In genomic region chr4:183808102-183808466, GRCh38 we compare ENCODE assay signal across 17 cellular contexts.
DNase-seq lines count a peak whose midpoint lies in the region; ATAC-seq and TF ChIP-seq lines count a peak whose summit lies in the region.
"Had no signal": no experiment of that assay in that cellular context is flagged by ENCODE, and none has a peak within 500 bp of the region (broad histone marks: within the 10 kb centered on the region; RNA-seq: fewer than 3 reads in every experiment).

No MANE protein-coding gene starts in this region.

- TF ChIP-seq CTCF in endothelial cell (IDR thresholded peaks at IDR 0.05; ENCODE audit: unreplicated experiment) = no peak

- peak overlapping the region; percentile 76 for H3K27ac Mint-ChIP-seq in endothelial cell (ENCODE audit: unreplicated experiment)
- no peak overlapping the region for H3K27ac Mint-ChIP-seq in stimulated activated memory B cell treated with anti-CD40 and anti-IgM and Interleukin-4, amounts not matched to agents 10 μg/mL and 1 μg/mL and 100 μg/mL, for 72 hours
- H3K27ac Mint-ChIP-seq: activated CD4-positive, alpha-beta T cell treated with anti-CD3 and anti-CD28 coated beads, Interleukin-2, amount 10 ng/mL, durations not matched to agents 7 days and 5 days had no signal

- H3K4me3 Mint-ChIP-seq in endothelial cell (ENCODE audit: unreplicated experiment) = no peak overlapping the region
- H3K4me3 Mint-ChIP-seq in stimulated activated memory B cell treated with anti-CD40 and anti-IgM and Interleukin-4, amounts not matched to agents 10 μg/mL and 1 μg/mL and 100 μg/mL, for 72 hours = no peak overlapping the region
- H3K4me3 Mint-ChIP-seq: activated CD4-positive, alpha-beta T cell treated with anti-CD3 and anti-CD28 coated beads, Interleukin-2, amount 10 ng/mL, durations not matched to agents 7 days and 5 days; CD14-positive monocyte had no signal

- no peaks in the 10 kb centered on the region for H3K36me3 Mint-ChIP-seq in endothelial cell (ENCODE audit: low read depth, unreplicated experiment)
- H3K36me3 Mint-ChIP-seq in stimulated activated memory B cell treated with anti-CD40 and anti-IgM and Interleukin-4, amounts not matched to agents 10 μg/mL and 1 μg/mL and 100 μg/mL, for 72 hours = no peaks in the 10 kb centered on the region
- H3K36me3 Mint-ChIP-seq: CD14-positive monocyte had no signal

- no peak for ATAC-seq in GM19467 (IDR thresholded peaks at IDR 0.05; ENCODE audit: unreplicated experiment)
- ATAC-seq in stimulated activated memory B cell treated with anti-CD40 and anti-IgM and Interleukin-4, amounts not matched to agents 10 μg/mL and 1 μg/mL and 100 μg/mL, for 72 hours = no peak

- H3K4me1 Mint-ChIP-seq in endothelial cell (ENCODE audit: unreplicated experiment) = peaks cover 10% of the 10 kb centered on the region
- no peaks in the 10 kb centered on the region for H3K4me1 Mint-ChIP-seq in stimulated activated memory B cell treated with anti-CD40 and anti-IgM and Interleukin-4, amounts not matched to agents 10 μg/mL and 1 μg/mL and 100 μg/mL, for 72 hours
- H3K4me1 Mint-ChIP-seq: activated CD4-positive, alpha-beta T cell treated with anti-CD3 and anti-CD28 coated beads, Interleukin-2, amount 10 ng/mL, durations not matched to agents 7 days and 5 days had no signal

- H3K27me3 Mint-ChIP-seq in endothelial cell (ENCODE audit: unreplicated experiment) = peaks cover 5% of the 10 kb centered on the region
- H3K27me3 Mint-ChIP-seq in stimulated activated memory B cell treated with anti-CD40 and anti-IgM and Interleukin-4, amounts not matched to agents 10 μg/mL and 1 μg/mL and 100 μg/mL, for 72 hours = no peaks in the 10 kb centered on the region

- H3K4me3 ChIP-seq in H7 (ENCODE audit: insufficient read depth, low read depth, low read length) = no peak overlapping the region
- H3K4me3 ChIP-seq: ovary, smooth muscle cell had no signal

- H3K9me3 Mint-ChIP-seq in endothelial cell (ENCODE audit: unreplicated experiment) = no peaks in the 10 kb centered on the region
- peaks cover 4% of the 10 kb centered on the region for H3K9me3 Mint-ChIP-seq in stimulated activated memory B cell treated with anti-CD40 and anti-IgM and Interleukin-4, amounts not matched to agents 10 μg/mL and 1 μg/mL and 100 μg/mL, for 72 hours
- H3K9me3 Mint-ChIP-seq: activated CD4-positive, alpha-beta T cell treated with anti-CD3 and anti-CD28 coated beads, Interleukin-2, amount 10 ng/mL, durations not matched to agents 7 days and 5 days had no signal

- DNase-seq in H7 = peak; percentile 62
- DNase-seq in endothelial cell (ENCODE audit: low spot score) = peak; percentile 12
- peak; percentile 84 for DNase-seq in kidney glomerular epithelial cell (lab: John Stamatoyannopoulos, UW)
- peak; percentile 70 for DNase-seq in renal cortical epithelial cell (ENCODE audit: low read depth)
- DNase-seq in AG20443 (ENCODE audit: low spot score) = no peak
- DNase-seq in NCI-H2171 treated with DMSO at 0.1 percent for 48 hours (lab: John Stamatoyannopoulos, UW) = no peak
- DNase-seq: activated CD4-positive, alpha-beta T cell treated with anti-CD3 and anti-CD28 coated beads, Interleukin-2, amount 10 ng/mL, durations not matched to agents 7 days and 5 days; activated gamma-delta T cell treated with Interleukin-2 at 50 U/mL for 16 hours; central memory CD4-positive, alpha-beta T cell; MM.1S; NCI-H187; NCI-H446 treated with DMSO at 0.1 percent for 48 hours had no signal

- no peaks in the 10 kb centered on the region for H3K36me3 ChIP-seq in H7 (replicated peaks; ENCODE audit: control insufficient read depth, insufficient read depth, low read length)
- H3K36me3 ChIP-seq: ovary had no signal

- no peaks in the 10 kb centered on the region for H3K27me3 ChIP-seq in H7 (ENCODE audit: control insufficient read depth, insufficient read depth, low read length)
- H3K27me3 ChIP-seq: ovary had no signal

Comparison
In these comparisons a context has a peak if more than half of its experiments do, and no peak if none do; other contexts are left out.
1. DNase-seq: peak in H7 (single experiment), endothelial cell (single experiment), kidney glomerular epithelial cell (single experiment) and renal cortical epithelial cell (single experiment); none in AG20443 (single experiment) and NCI-H2171 treated with DMSO at 0.1 percent for 48 hours (single experiment).